Comparison of ENCODE assay signal across 13 cellular contexts in genomic region chr7:100370303-100370702, GRCh38. TPM values are rescaled to one million over a fixed set of nuclear protein-coding genes. Genes with fewer than 3 reads are reported as not detected.
DNase-seq lines count a peak whose midpoint lies in the region; ATAC-seq lines count a peak whose summit lies in the region.
"Had no signal": no experiment of that assay in that cellular context is flagged by ENCODE, and none has a peak within 500 bp of the region (broad histone marks: within the 10 kb centered on the region; RNA-seq: fewer than 3 reads in every experiment).

No MANE protein-coding gene starts in this region.

- POLR2A ChIA-PET in activated CD8-positive, alpha-beta T cell treated with anti-CD3 and anti-CD28 coated beads, Interleukin-2, amount 10 ng/mL, durations not matched to agents 7 days and 5 days (lab: Charles Lee), result no interaction called here
- POLR2A ChIA-PET in naive thymus-derived CD8-positive, alpha-beta T cell (lab: Charles Lee), result no interaction called here

- H3K9me3 Mint-ChIP-seq in activated CD8-positive, alpha-beta T cell treated with anti-CD3 and anti-CD28 coated beads, Interleukin-2, amount 10 ng/mL, durations not matched to agents 7 days and 5 days (ENCODE audit: insufficient read depth), result no peaks in the 10 kb centered on the region
- no peaks in the 10 kb centered on the region for H3K9me3 Mint-ChIP-seq in naive thymus-derived CD8-positive, alpha-beta T cell
- H3K9me3 Mint-ChIP-seq: stimulated activated naive CD8-positive, alpha-beta T cell treated with anti-CD3 and anti-CD28 coated beads, Interleukin-15, amount 100 ng/mL, for 72 hours had no signal

- H3K27ac Mint-ChIP-seq in activated CD8-positive, alpha-beta T cell treated with anti-CD3 and anti-CD28 coated beads, Interleukin-2, amount 10 ng/mL, durations not matched to agents 7 days and 5 days, result peak overlapping the region; percentile 37
- peak overlapping the region in 8 of 10 donors; percentile 30 to 79 (median 64) for H3K27ac Mint-ChIP-seq in naive thymus-derived CD8-positive, alpha-beta T cell

- DNase-seq in ELF-1 (ENCODE audit: low read depth, low spot score) (peak; percentile 70), NCI-H1930 (lab: John Stamatoyannopoulos, UW) (no peak), middle frontal gyrus (ENCODE audit: extremely low spot score, low spot score) (no peak)
- no peak for DNase-seq in activated CD8-positive, alpha-beta T cell treated with anti-CD3 and anti-CD28 coated beads, Interleukin-2, amount 10 ng/mL, durations not matched to agents 7 days and 5 days
- DNase-seq in naive thymus-derived CD8-positive, alpha-beta T cell, result no peak
- DNase-seq in central memory CD4-positive, alpha-beta T cell, result no peak
- DNase-seq: activated CD4-positive, CD25-positive, alpha-beta regulatory T cell; glutamatergic neuron; mammary epithelial cell; NCI-H2081 treated with DMSO at 0.1 percent for 48 hours; stimulated activated CD4-positive, alpha-beta T cell treated with anti-CD3 and anti-CD28 coated beads, Interleukin-2, amount 100 ng/mL, for 24 hours; stimulated activated naive CD8-positive, alpha-beta T cell treated with anti-CD3 and anti-CD28 coated beads, Interleukin-15, amount 100 ng/mL, for 72 hours had no signal

- CTCF ChIA-PET in activated CD8-positive, alpha-beta T cell treated with anti-CD3 and anti-CD28 coated beads, Interleukin-2, amount 10 ng/mL, durations not matched to agents 7 days and 5 days (lab: Charles Lee), result no interaction called here

- peaks cover 69% of the 10 kb centered on the region for H3K4me1 Mint-ChIP-seq in activated CD8-positive, alpha-beta T cell treated with anti-CD3 and anti-CD28 coated beads, Interleukin-2, amount 10 ng/mL, durations not matched to agents 7 days and 5 days (ENCODE audit: low read depth)
- peaks cover 24 to 88% (median 64%) of the 10 kb centered on the region in 4 donors for H3K4me1 Mint-ChIP-seq in naive thymus-derived CD8-positive, alpha-beta T cell

- peaks cover 14% of the 10 kb centered on the region for H3K36me3 Mint-ChIP-seq in activated CD8-positive, alpha-beta T cell treated with anti-CD3 and anti-CD28 coated beads, Interleukin-2, amount 10 ng/mL, durations not matched to agents 7 days and 5 days (ENCODE audit: low read depth)
- peaks cover 0 to 6% (median 5%) of the 10 kb centered on the region in 3 donors for H3K36me3 Mint-ChIP-seq in naive thymus-derived CD8-positive, alpha-beta T cell

- H3K27me3 Mint-ChIP-seq in activated CD8-positive, alpha-beta T cell treated with anti-CD3 and anti-CD28 coated beads, Interleukin-2, amount 10 ng/mL, durations not matched to agents 7 days and 5 days (ENCODE audit: low read depth), result no peaks in the 10 kb centered on the region
- no peaks in the 10 kb centered on the region for H3K27me3 Mint-ChIP-seq in naive thymus-derived CD8-positive, alpha-beta T cell
- H3K27me3 Mint-ChIP-seq: stimulated activated naive CD8-positive, alpha-beta T cell treated with anti-CD3 and anti-CD28 coated beads, Interleukin-15, amount 100 ng/mL, for 72 hours had no signal

- no peak overlapping the region for H3K4me3 Mint-ChIP-seq in activated CD8-positive, alpha-beta T cell treated with anti-CD3 and anti-CD28 coated beads, Interleukin-2, amount 10 ng/mL, durations not matched to agents 7 days and 5 days
- H3K4me3 Mint-ChIP-seq in naive thymus-derived CD8-positive, alpha-beta T cell, result no peak overlapping the region
- H3K4me3 Mint-ChIP-seq: stimulated activated naive CD8-positive, alpha-beta T cell treated with anti-CD3 and anti-CD28 coated beads, Interleukin-15, amount 100 ng/mL, for 72 hours had no signal

- no peak for ATAC-seq in activated CD8-positive, alpha-beta T cell treated with anti-CD3 and anti-CD28 coated beads, Interleukin-2, amount 10 ng/mL, durations not matched to agents 7 days and 5 days
- ATAC-seq in naive thymus-derived CD8-positive, alpha-beta T cell, result no peak
- ATAC-seq: stimulated activated naive CD8-positive, alpha-beta T cell treated with anti-CD3 and anti-CD28 coated beads, Interleukin-15, amount 100 ng/mL, for 72 hours had no signal

RNA-seq across cellular contexts. Expression of gene PILRA, which starts 3.0 kb away (rescaled TPM):
- 10 to 100 TPM in 1 of 2 experiments, 1 to 10 TPM in 1; 8.1 to 11.5 TPM for total RNA-seq in activated CD8-positive, alpha-beta T cell treated with anti-CD3 and anti-CD28 coated beads, Interleukin-2, amount 10 ng/mL, durations not matched to agents 7 days and 5 days
- 10 to 100 TPM in 1 of 2 experiments, 1 to 10 TPM in 1; 8.6 to 10.6 TPM for total RNA-seq in naive thymus-derived CD8-positive, alpha-beta T cell
- polyA plus RNA-seq in naive thymus-derived CD8-positive, alpha-beta T cell, result under 1 TPM; 0.35 to 0.63 (median 0.60) TPM
- total RNA-seq: SK-MEL-5 had no signal

RNA-seq across cellular contexts. Expression of gene PILRB, which starts 12.4 kb away (rescaled TPM):
- 10 to 100 TPM; 75.7 to 77.2 TPM for total RNA-seq in activated CD8-positive, alpha-beta T cell treated with anti-CD3 and anti-CD28 coated beads, Interleukin-2, amount 10 ng/mL, durations not matched to agents 7 days and 5 days
- total RNA-seq in naive thymus-derived CD8-positive, alpha-beta T cell, result 100 to 1,000 TPM; 129 to 130 TPM
- 10 to 100 TPM in 1 of 3 donors, 1 to 10 TPM in 2; 2.5 to 14.6 (median 3.3) TPM for polyA plus RNA-seq in naive thymus-derived CD8-positive, alpha-beta T cell

RNA-seq across cellular contexts. Expression of gene ZCWPW1, which starts 58.2 kb away (rescaled TPM):
- 1 to 10 TPM; 2.6 to 2.8 TPM for total RNA-seq in activated CD8-positive, alpha-beta T cell treated with anti-CD3 and anti-CD28 coated beads, Interleukin-2, amount 10 ng/mL, durations not matched to agents 7 days and 5 days
- 10 to 100 TPM; 15.6 to 18.4 TPM for total RNA-seq in naive thymus-derived CD8-positive, alpha-beta T cell
- 1 to 10 TPM; 3.1 to 9.3 (median 5.5) TPM for polyA plus RNA-seq in naive thymus-derived CD8-positive, alpha-beta T cell

RNA-seq across cellular contexts. Expression of gene MEPCE, which starts 59.3 kb away (rescaled TPM):
- total RNA-seq in activated CD8-positive, alpha-beta T cell treated with anti-CD3 and anti-CD28 coated beads, Interleukin-2, amount 10 ng/mL, durations not matched to agents 7 days and 5 days, result 10 to 100 TPM; 40.4 to 45.4 TPM
- 10 to 100 TPM; 64.8 to 66.8 TPM for total RNA-seq in naive thymus-derived CD8-positive, alpha-beta T cell
- 10 to 100 TPM in 2 of 3 donors, 1 to 10 TPM in 1; 9.7 to 15.8 (median 11.3) TPM for polyA plus RNA-seq in naive thymus-derived CD8-positive, alpha-beta T cell

Comparison
In these comparisons a context has a peak if more than half of its experiments do, and no peak if none do; other contexts are left out.
1. RNA of gene ZCWPW1, which starts 58.2 kb away (total RNA-seq): 15.6 to 18.4 TPM in naive thymus-derived CD8-positive, alpha-beta T cell; 2.6 to 2.8 TPM in activated CD8-positive, alpha-beta T cell treated with anti-CD3 and anti-CD28 coated beads, Interleukin-2, amount 10 ng/mL, durations not matched to agents 7 days and 5 days; every median in the first group is over 4 times any median in the second.